ENCODE assay signal across 8 cellular contexts in the genomic region with DNA sequence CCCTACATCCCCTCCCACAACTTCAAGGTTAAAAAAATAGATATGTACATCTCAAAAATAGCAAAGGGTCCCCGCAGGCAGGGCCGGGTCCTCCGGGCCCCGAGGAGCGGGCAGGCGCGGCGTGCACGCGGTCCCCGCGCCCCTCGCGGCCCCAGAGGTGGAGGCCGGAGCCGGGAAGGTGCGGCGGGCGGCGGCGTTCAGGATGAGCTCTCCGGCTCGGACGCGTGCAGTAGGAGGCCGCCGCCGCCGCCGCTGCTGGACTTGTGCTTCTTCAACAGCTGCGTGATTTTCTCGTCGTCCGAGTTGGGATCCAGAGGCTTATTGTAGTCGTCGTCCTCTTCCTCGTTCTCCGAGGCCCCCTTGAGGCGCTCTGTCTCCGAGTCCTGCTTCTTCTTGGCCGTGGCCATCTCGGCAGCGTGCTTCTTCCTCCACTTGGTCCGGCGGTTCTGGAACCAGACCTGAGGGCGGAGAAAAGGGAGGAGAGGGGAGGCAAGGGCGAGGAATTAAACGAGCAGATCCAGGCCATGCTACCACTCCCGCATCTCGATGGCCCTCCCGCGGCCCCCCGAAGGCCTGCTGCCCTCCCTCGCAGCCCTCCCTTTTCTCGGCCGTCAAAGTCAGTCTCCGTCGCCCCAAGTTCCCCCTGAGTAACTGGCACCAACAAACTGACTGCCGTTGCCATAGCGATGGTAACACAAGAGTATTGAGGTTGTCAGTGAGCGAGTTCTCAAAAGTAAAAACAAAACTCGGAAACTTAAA. TPM values are rescaled to one million over a fixed set of nuclear protein-coding genes. Genes with fewer than 3 reads are reported as not detected.
DNase-seq lines count a peak whose midpoint lies in the region; ATAC-seq and TF ChIP-seq lines count a peak whose summit lies in the region.
"Had no signal": no experiment of that assay in that cellular context is flagged by ENCODE, and none has a peak within 500 bp of the region (broad histone marks: within the 10 kb centered on the region; RNA-seq: fewer than 3 reads in every experiment).

No MANE protein-coding gene starts in this region.

- peaks cover 8 to 17% (median 13%) of the 10 kb centered on the region in 3 donors for H3K4me1 Mint-ChIP-seq in T-cell

- no peaks in the 10 kb centered on the region for H3K9me3 ChIP-seq in HEK293 (ENCODE audit: control insufficient read depth, insufficient read depth, low read depth, low read length)
- H3K9me3 ChIP-seq in gastroesophageal sphincter: no peaks in the 10 kb centered on the region

- TF ChIP-seq CTCF in HEK293 (tag by site-specific recombination; IDR thresholded peaks at IDR 0.05) (no peak), gastroesophageal sphincter (IDR thresholded peaks at IDR 0.05) (peak in 1 of 4 experiments; percentile 24)

- no peak for DNase-seq in T-cell
- DNase-seq in skeletal muscle cell (ENCODE audit: low read depth): no peak
- DNase-seq: T1000 had no signal

- POLR2A ChIA-PET in HEK293 (lab: Yijun Ruan, JAX): no interaction called here
- POLR2A ChIA-PET in T-cell (lab: Charles Lee): no interaction called here

- H3K9me3 Mint-ChIP-seq in T-cell: peaks cover 0 to 12% (median 0%) of the 10 kb centered on the region in 3 donors

- TF ChIP-seq EP300 in gastroesophageal sphincter (IDR thresholded peaks at IDR 0.05): no peak

- H3K27me3 ChIP-seq in gastroesophageal sphincter: peaks cover 54% of the 10 kb centered on the region

- WGBS in gastroesophageal sphincter (ENCODE audit: low coverage in 1 of 2), 2 donors: 2 to 10% methylated on average over 4 to 20 of the region's 62 CpGs

- H3K4me1 ChIP-seq in HEK293 (ENCODE audit: control insufficient read depth, insufficient read depth, low read length) (no peaks in the 10 kb centered on the region), gastroesophageal sphincter (peaks cover 0 to 78% (median 4%) of the 10 kb centered on the region in 3 donors)

- H3K36me3 ChIP-seq in HEK293 (ENCODE audit: control insufficient read depth in 2 of 2, insufficient read depth in 1 of 2, low read length in 2 of 2) (peaks cover 0 to 42% of the 10 kb centered on the region in 2 experiments; a peak in 2 of 3 replicates), gastroesophageal sphincter (peaks cover 0 to 24% of the 10 kb centered on the region in 2 donors)

- CTCF ChIA-PET in HEK293 (lab: Yijun Ruan, JAX) (no interaction called here), T-cell (lab: Charles Lee) (no interaction called here)

- peaks cover 64 to 79% of the 10 kb centered on the region in 2 donors for H3K27me3 Mint-ChIP-seq in T-cell

- H3K36me3 Mint-ChIP-seq in T-cell: peaks cover 5% of the 10 kb centered on the region

- H3K27ac ChIP-seq in HEK293 (ENCODE audit: extremely low read depth, low read depth, low read length) (no peak overlapping the region), gastroesophageal sphincter (peak overlapping the region; percentile 86 to 96 (median 90))

- H3K4me3 Mint-ChIP-seq in T-cell: peak overlapping the region in 2 of 3 donors; percentile 6 to 56

- no peak overlapping the region for H3K4me3 ChIP-seq in HEK293 (ENCODE audit: low read depth, low read length)
- peak overlapping the region; percentile 59 to 88 for H3K4me3 ChIP-seq in gastroesophageal sphincter
- peak overlapping the region; percentile 9 for H3K4me3 ChIP-seq in skeletal muscle cell (ENCODE audit: low read depth, low read length)

- no peak overlapping the region for H3K27ac Mint-ChIP-seq in T-cell

- peak in 1 of 4 experiments; percentile 59 for ATAC-seq in T-cell (replicated peaks in 1 of 4)
- peak; percentile 26 for ATAC-seq in gastroesophageal sphincter
- ATAC-seq in HG03196 (IDR thresholded peaks at IDR 0.05; ENCODE audit: unreplicated experiment): no peak
- no peak for ATAC-seq in HG03571 (IDR thresholded peaks at IDR 0.05; ENCODE audit: unreplicated experiment)
- ATAC-seq in GM18519 (IDR thresholded peaks at IDR 0.05; ENCODE audit: low FRiP score, unreplicated experiment): no peak

- TF ChIP-seq POLR2A in gastroesophageal sphincter (IDR thresholded peaks at IDR 0.05): no peak

TF ChIP-seq in HEK293, 187 proteins besides CTCF, POLR2A, EP300 and RAD21:
- TF ChIP-seq ZNF202 (tag by site-specific recombination; IDR thresholded peaks at IDR 0.05; ENCODE audit: borderline replicate concordance) (0 out of 2 replicates have a peak, but pooled peaks have one; percentile 12), ZNF600 (tag by site-specific recombination; IDR thresholded peaks at IDR 0.05) (no peak)
TF ChIP-seq in HEK293: peak in this region for 1.

RNA-seq across cellular contexts. Expression of gene NKX6-1, which starts 5.8 kb away (rescaled TPM):
- total RNA-seq in T-cell (not detected), gastroesophageal sphincter (100 to 1,000 TPM in 1 of 4 donors, 10 to 100 TPM in 2, 1 to 10 TPM in 1; 6.2 to 102 (median 65.8) TPM)

Comparison
In these comparisons a context has a peak if more than half of its experiments do, and no peak if none do; other contexts are left out.
1. RNA of gene NKX6-1, which starts 5.8 kb away (total RNA-seq): 6.2 to 102 TPM in gastroesophageal sphincter; not detected in T-cell; every median in the first group is over 4 times any median in the second.